ENCODE assay signal across 17 cellular contexts in the genomic region with DNA sequence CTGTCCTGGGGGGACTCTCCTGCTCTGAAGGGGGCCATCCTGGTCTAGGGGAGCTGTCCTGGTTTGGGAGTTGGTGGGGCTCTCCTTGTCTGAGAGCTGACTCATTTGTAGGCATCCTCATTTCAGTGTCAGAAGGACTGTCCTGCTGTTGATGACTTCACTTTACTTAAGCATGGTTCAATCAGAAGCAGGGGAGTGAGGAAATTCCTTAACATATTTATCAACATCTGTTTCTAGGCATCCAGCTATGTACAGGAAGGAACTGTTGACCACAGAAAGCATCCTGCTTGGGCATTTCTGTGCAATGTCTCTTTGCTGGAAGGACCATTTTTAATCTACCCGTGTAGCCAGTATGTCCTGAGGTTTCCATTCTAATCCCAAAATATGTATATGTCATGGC.
DNase-seq lines count a peak whose midpoint lies in the region; ATAC-seq and TF ChIP-seq lines count a peak whose summit lies in the region.
"Had no signal": no experiment of that assay in that cellular context is flagged by ENCODE, and none has a peak within 500 bp of the region (broad histone marks: within the 10 kb centered on the region; RNA-seq: fewer than 3 reads in every experiment).

No MANE protein-coding gene starts in this region.

- H3K4me3 ChIP-seq in astrocyte of the spinal cord (ENCODE audit: low read depth, low read length), result no peak overlapping the region
- H3K4me3 ChIP-seq: lower lobe of right lung, upper lobe of left lung had no signal

- no peak overlapping the region for H3K4me3 Mint-ChIP-seq in activated T-cell treated with anti-CD3 and anti-CD28 coated beads, Interleukin-2, amount 50 U/mL, for 72 hours

- peaks cover 11% of the 10 kb centered on the region for H3K27me3 Mint-ChIP-seq in activated T-cell treated with anti-CD3 and anti-CD28 coated beads, Interleukin-2, amount 50 U/mL, for 72 hours (ENCODE audit: low read depth)

- TF ChIP-seq CTCF in astrocyte of the spinal cord (IDR thresholded peaks at IDR 0.05; ENCODE audit: low read depth, low read length), result no peak

- in situ Hi-C loops in astrocyte of the spinal cord (cut with HindIII; ENCODE audit: low sequenced_read_pairs), result no loop called here

- ATAC-seq in GM19463 (IDR thresholded peaks at IDR 0.05; ENCODE audit: unreplicated experiment), result no peak
- no peak for ATAC-seq in GM18909 (IDR thresholded peaks at IDR 0.05; ENCODE audit: poor library complexity, unreplicated experiment)
- no peak for ATAC-seq in activated T-cell treated with anti-CD3 and anti-CD28 coated beads, Interleukin-2, amount 50 U/mL, for 72 hours (replicated peaks in 1 of 2)
- ATAC-seq: activated CD4-positive, CD25-positive, alpha-beta regulatory T cell treated with anti-CD3 and anti-CD28 coated beads, Interleukin-2, amount 50 U/mL, for 24 hours; lower lobe of right lung had no signal

- H3K36me3 Mint-ChIP-seq in activated T-cell treated with anti-CD3 and anti-CD28 coated beads, Interleukin-2, amount 50 U/mL, for 72 hours (ENCODE audit: insufficient read depth in 2 of 2), result peaks cover 0 to 2% of the 10 kb centered on the region in 2 donors

- peak; percentile 82 for DNase-seq in A172 (ENCODE audit: low spot score)
- DNase-seq in HCEC 1CT, result peak; percentile 94
- peak; percentile 78 for DNase-seq in astrocyte of the spinal cord (ENCODE audit: low read depth, low spot score)
- peak; percentile 84 for DNase-seq in glomerular endothelial cell (ENCODE audit: extremely low read depth, low read depth, low spot score)
- no peak for DNase-seq in stimulated activated CD4-positive, alpha-beta T cell treated with anti-CD3 and anti-CD28 coated beads, Interleukin-4, amount 100 ng/mL, for 1 hour
- DNase-seq in activated T-cell treated with anti-CD3 and anti-CD28 coated beads, Interleukin-2, amount 50 U/mL, for 72 hours, result no peak
- DNase-seq: 8988T; DMS53; effector CD4-positive, alpha-beta T cell; GOT3; lower lobe of right lung; NCI-H2227 treated with DMSO at 0.1 percent for 48 hours; occipital lobe; upper lobe of left lung had no signal

- no peaks in the 10 kb centered on the region for H3K9me3 Mint-ChIP-seq in activated T-cell treated with anti-CD3 and anti-CD28 coated beads, Interleukin-2, amount 50 U/mL, for 72 hours

- H3K4me1 Mint-ChIP-seq in activated T-cell treated with anti-CD3 and anti-CD28 coated beads, Interleukin-2, amount 50 U/mL, for 72 hours (ENCODE audit: low read depth), result no peaks in the 10 kb centered on the region

- no peak overlapping the region for H3K27ac Mint-ChIP-seq in activated T-cell treated with anti-CD3 and anti-CD28 coated beads, Interleukin-2, amount 50 U/mL, for 72 hours

Comparison
In these comparisons a context has a peak if more than half of its experiments do, and no peak if none do; other contexts are left out.
1. DNase-seq: peak in A172 (single experiment), HCEC 1CT (single experiment), astrocyte of the spinal cord (single experiment) and glomerular endothelial cell (single experiment); none in stimulated activated CD4-positive, alpha-beta T cell treated with anti-CD3 and anti-CD28 coated beads, Interleukin-4, amount 100 ng/mL, for 1 hour (single experiment) and activated T-cell treated with anti-CD3 and anti-CD28 coated beads, Interleukin-2, amount 50 U/mL, for 72 hours (0 of 2).